In genomic region chr17:40375786-40376185, GRCh38 we compare ENCODE assay signal across 1 cellular context. TPM values are rescaled to one million over a fixed set of nuclear protein-coding genes. Genes with fewer than 3 reads are reported as not detected.
"Had no signal": no experiment of that assay in that cellular context is flagged by ENCODE, and none has a peak within 500 bp of the region (broad histone marks: within the 10 kb centered on the region; RNA-seq: fewer than 3 reads in every experiment).

No MANE protein-coding gene starts in this region.

RNA-seq across cellular contexts. Expression of gene GJD3, which starts 11.2 kb away (rescaled TPM):
- total RNA-seq: epithelial cell of proximal tubule had no signal
